Comparison of ENCODE assay signal across 30 cellular contexts in genomic region chr4:53371843-53372521, GRCh38.
"Had no signal": no experiment of that assay in that cellular context is flagged by ENCODE, and none has a peak within 500 bp of the region (broad histone marks: within the 10 kb centered on the region; RNA-seq: fewer than 3 reads in every experiment).

No MANE protein-coding gene starts in this region.

- H3K4me1 ChIP-seq: gastroesophageal sphincter had no signal

- H3K36me3 ChIP-seq: brain microvascular endothelial cell, esophagus squamous epithelium, gastroesophageal sphincter, heart right ventricle had no signal

- H3K79me2 ChIP-seq: hepatocyte had no signal

- H3K4me2 ChIP-seq: hepatocyte had no signal

- H3K4me3 ChIP-seq: esophagus squamous epithelium, gastroesophageal sphincter, heart right ventricle, hepatocyte had no signal

- H3K9me3 ChIP-seq: esophagus squamous epithelium, gastroesophageal sphincter, heart right ventricle had no signal

- H2AFZ ChIP-seq: hepatocyte had no signal

- FAIRE-seq: astrocyte, bronchial epithelial cell, colon, TTC549 had no signal

- ATAC-seq: activated CD8-positive, alpha-beta T cell treated with anti-CD3 and anti-CD28 coated beads for 36 hours; activated T-cell treated with anti-CD3 and anti-CD28 coated beads, Interleukin-2, amount 50 U/mL, for 4 hours; activated T-helper 17 cell treated with anti-CD3 and anti-CD28 coated beads, Interleukin-2, amount 50 U/mL, for 72 hours; effector memory CD8-positive, alpha-beta T cell; gastroesophageal sphincter; heart right ventricle; WTC11 had no signal

- DNase-seq: activated CD4-positive, alpha-beta T cell treated with anti-CD3 and anti-CD28 coated beads for 48 hours; activated CD4-positive, alpha-beta T cell treated with anti-CD3 and anti-CD28 coated beads, Interleukin-2, amount 50 U/mL, for 1 hour; activated CD4-positive, alpha-beta T cell treated with anti-CD3 and anti-CD28 coated beads, Interleukin-2, amount 50 U/mL, for 48 hours; activated CD8-positive, alpha-beta memory T cell treated with anti-CD3 and anti-CD28 coated beads for 24 hours; activated CD8-positive, alpha-beta T cell treated with anti-CD3 and anti-CD28 coated beads for 36 hours; activated effector memory CD4-positive, alpha-beta T cell treated with Interleukin-2 at 50 U/mL for 16 hours; activated gamma-delta T cell treated with Interleukin-2 at 50 U/mL for 16 hours; activated naive CD4-positive, alpha-beta T cell treated with anti-CD3 and anti-CD28 coated beads, Interleukin-2, amount 50 U/mL, for 16 hours; activated naive CD4-positive, alpha-beta T cell treated with Interleukin-2 at 50 U/mL for 16 hours; activated T-cell treated with anti-CD3 and anti-CD28 coated beads, Interleukin-2, amount 50 U/mL, for 4 hours; amniotic stem cell; anterior cingulate cortex; brain microvascular endothelial cell; cortex of kidney; dermis blood vessel endothelial cell; effector CD4-positive, alpha-beta T cell; effector memory CD8-positive, alpha-beta T cell; esophagus squamous epithelium; foreskin melanocyte; heart right ventricle had no signal

- H3K27ac ChIP-seq: brain microvascular endothelial cell, epithelial cell of prostate, esophagus squamous epithelium, gastroesophageal sphincter, heart right ventricle, hepatocyte, VCaP had no signal
